In the genomic region with DNA sequence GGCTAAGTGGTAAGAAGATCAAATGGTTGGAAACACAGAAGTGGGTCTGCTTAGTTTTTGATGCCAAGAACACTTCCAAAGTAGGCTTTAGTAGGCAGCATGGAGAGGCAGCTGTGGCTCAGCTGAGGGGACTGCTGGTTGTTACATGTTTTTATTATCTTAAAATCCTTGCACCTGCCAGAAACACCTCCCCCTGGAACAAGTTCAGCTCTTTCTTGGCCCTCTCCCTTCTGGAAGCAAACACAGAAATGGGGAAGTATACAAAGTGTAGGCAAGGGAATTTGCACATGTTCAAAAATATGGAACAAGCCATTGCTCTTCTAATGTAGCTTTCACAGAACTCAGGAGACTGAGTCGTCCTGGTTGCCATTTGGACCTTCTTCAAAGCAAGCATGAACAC, we compare ENCODE assay signal across 18 cellular contexts.
"Had no signal": no experiment of that assay in that cellular context is flagged by ENCODE, and none has a peak within 500 bp of the region (broad histone marks: within the 10 kb centered on the region; RNA-seq: fewer than 3 reads in every experiment).

No MANE protein-coding gene starts in this region.

- DNase-seq: activated T-cell treated with anti-CD3 and anti-CD28 coated beads, Interleukin-2, amount 50 U/mL, for 24 hours; adrenal gland; brain microvascular endothelial cell; dorsolateral prefrontal cortex; effector memory CD8-positive, alpha-beta T cell; esophagus squamous epithelium; head of caudate nucleus; left ventricle myocardium superior; mammary epithelial cell; natural killer cell; ovary; psoas muscle; stimulated activated CD4-positive, alpha-beta T cell treated with anti-CD3 and anti-CD28 coated beads, Interleukin-1b, Interleukin-23, amount 100 ng/mL, for 48 hours; stimulated activated naive CD8-positive, alpha-beta T cell treated with anti-CD3 and anti-CD28 coated beads, Interleukin-15, amount 100 ng/mL, for 72 hours had no signal

- H3K27me3 ChIP-seq: adrenal gland, ascending aorta, brain microvascular endothelial cell, dorsolateral prefrontal cortex, esophagus squamous epithelium, gastroesophageal sphincter, ovary, right atrium auricular region, tibial nerve had no signal

- H3K9me3 ChIP-seq: adrenal gland, ascending aorta, esophagus squamous epithelium, gastroesophageal sphincter, ovary, psoas muscle, right atrium auricular region, tibial nerve had no signal

- H3K4me3 ChIP-seq: adrenal gland, ascending aorta, dorsolateral prefrontal cortex, esophagus squamous epithelium, gastroesophageal sphincter, ovary, psoas muscle, right atrium auricular region, tibial nerve had no signal

- H3K4me1 ChIP-seq: adrenal gland, ascending aorta, esophagus squamous epithelium, gastroesophageal sphincter, psoas muscle, right atrium auricular region, tibial nerve had no signal

- H3K36me3 ChIP-seq: adrenal gland, ascending aorta, brain microvascular endothelial cell, esophagus squamous epithelium, gastroesophageal sphincter, ovary, right atrium auricular region, tibial nerve had no signal

- H3K27ac ChIP-seq: adrenal gland, ascending aorta, brain microvascular endothelial cell, dorsolateral prefrontal cortex, esophagus squamous epithelium, gastroesophageal sphincter, ovary, psoas muscle, right atrium auricular region, tibial nerve had no signal
